In genomic region chr10:35563266-35563891, GRCh38 we compare ENCODE assay signal across 8 cellular contexts. TPM values are rescaled to one million over a fixed set of nuclear protein-coding genes. Genes with fewer than 3 reads are reported as not detected.
DNase-seq lines count a peak whose midpoint lies in the region; ATAC-seq and TF ChIP-seq lines count a peak whose summit lies in the region.

No MANE protein-coding gene starts in this region.

- H3K79me2 ChIP-seq in osteoblast (ENCODE audit: insufficient read depth, low read length) = peaks cover 18% of the 10 kb centered on the region

- peaks cover 10% of the 10 kb centered on the region for H3K36me3 ChIP-seq in osteoblast (ENCODE audit: insufficient read depth, low read length)

- H4K20me1 ChIP-seq in osteoblast (ENCODE audit: insufficient read depth, low read length) = no peaks in the 10 kb centered on the region

- H3K4me3 ChIP-seq in fibroblast of the aortic adventitia (ENCODE audit: low read depth, low read length) = no peak overlapping the region
- no peak overlapping the region for H3K4me3 ChIP-seq in osteoblast (ENCODE audit: insufficient read depth, low read length)

- H2AFZ ChIP-seq in osteoblast (ENCODE audit: low read length) = no peak overlapping the region

- H3K4me1 ChIP-seq in osteoblast (ENCODE audit: insufficient read depth, low read length) = peaks cover 23% of the 10 kb centered on the region

- no peaks in the 10 kb centered on the region for H3K27me3 ChIP-seq in osteoblast (ENCODE audit: insufficient read depth, low read length)

- ATAC-seq in HG03196 (IDR thresholded peaks at IDR 0.05; ENCODE audit: unreplicated experiment) = peak; percentile 37
- ATAC-seq in HG03469 (IDR thresholded peaks at IDR 0.05; ENCODE audit: unreplicated experiment) = no peak

- TF ChIP-seq CTCF in fibroblast of the aortic adventitia (IDR thresholded peaks at IDR 0.05; ENCODE audit: insufficient read depth, low read length) = peak; percentile 100
- peak; percentile 100 for TF ChIP-seq CTCF in osteoblast (IDR thresholded peaks at IDR 0.05; ENCODE audit: extremely low read depth, low read depth, low read length)

- peak overlapping the region; percentile 5 for H3K4me2 ChIP-seq in osteoblast (ENCODE audit: insufficient read depth, low read length)

- DNase-seq in NOMO-1 (lab: John Stamatoyannopoulos, UW; ENCODE audit: unreplicated experiment in 2 of 2) = peak; percentile 16 to 47
- DNase-seq in NOMO-1 treated with dmso at 0.1 percent for 144 hours (lab: John Stamatoyannopoulos, UW; ENCODE audit: unreplicated experiment) = no peak
- DNase-seq in NCI-H82 treated with DMSO at 0.1 percent for 48 hours (lab: John Stamatoyannopoulos, UW; ENCODE audit: unreplicated experiment) = peak; percentile 62
- DNase-seq in activated T-cell treated with anti-CD3 and anti-CD28 coated beads for 24 hours (ENCODE audit: low read depth) = peak; percentile 26
- peak; percentile 85 for DNase-seq in fibroblast of the aortic adventitia (ENCODE audit: low read depth)
- peak; percentile 68 for DNase-seq in osteoblast (ENCODE audit: insufficient read length, low spot score, missing footprints)

- H3K9me3 ChIP-seq in osteoblast (ENCODE audit: low read depth, low read length) = no peaks in the 10 kb centered on the region

- no peak overlapping the region for H3K27ac ChIP-seq in osteoblast (ENCODE audit: low read depth, low read length)

RNA-seq across cellular contexts. Expression of gene GJD4, which starts 41.8 kb away (rescaled TPM):
- total RNA-seq in fibroblast of the aortic adventitia (ENCODE audit: low replicate concordance) (0.09 TPM in 1 of 2 replicates, not detected in the other), osteoblast (under 0.01 TPM in 1 of 2 replicates, not detected in the other)
